Comparison of ENCODE assay signal across 24 cellular contexts in the genomic region with DNA sequence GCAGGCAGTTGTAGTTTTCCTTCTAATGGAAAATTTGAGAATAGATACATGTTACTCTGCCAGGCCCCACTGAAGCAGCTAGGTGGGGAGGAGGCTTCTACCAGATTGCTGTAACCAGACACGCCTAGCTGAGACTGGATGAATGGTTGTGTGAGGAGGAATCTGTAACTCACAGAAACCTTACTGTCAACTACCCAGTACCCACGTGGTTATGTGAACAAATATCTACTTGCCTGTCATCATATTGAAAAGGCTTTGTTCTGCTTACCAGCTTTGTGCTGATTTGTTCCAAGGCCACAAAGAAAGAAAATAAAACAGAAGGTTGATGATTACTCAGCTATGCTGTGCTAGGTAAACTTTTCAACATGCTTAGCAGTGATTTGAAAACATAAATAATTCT.
"Had no signal": no experiment of that assay in that cellular context is flagged by ENCODE, and none has a peak within 500 bp of the region (broad histone marks: within the 10 kb centered on the region; RNA-seq: fewer than 3 reads in every experiment).

No MANE protein-coding gene starts in this region.

- H3K4me1 ChIP-seq: lower lobe of right lung, psoas muscle, stomach, suprapubic skin, tibial nerve had no signal

- ATAC-seq: gastroesophageal sphincter; left lobe of liver; lower lobe of right lung; naive thymus-derived CD4-positive, alpha-beta T cell; psoas muscle; right cardiac atrium; stimulated activated memory B cell treated with anti-CD40 and anti-IgM and Interleukin-4, amounts not matched to agents 10 μg/mL and 1 μg/mL and 100 μg/mL, for 72 hours had no signal

- H3K27me3 ChIP-seq: brain microvascular endothelial cell, gastroesophageal sphincter, stomach, suprapubic skin, tibial nerve had no signal

- H3K9me3 Mint-ChIP-seq: central memory CD8-positive, alpha-beta T cell; neural crest cell had no signal

- H3K36me3 Mint-ChIP-seq: activated naive CD4-positive, alpha-beta T cell treated with anti-CD3 and anti-CD28 coated beads, Interleukin-2, amount 50 U/mL, for 24 hours; naive thymus-derived CD4-positive, alpha-beta T cell; stimulated activated memory B cell treated with anti-CD40 and anti-IgM and Interleukin-4, amounts not matched to agents 10 μg/mL and 1 μg/mL and 100 μg/mL, for 72 hours had no signal

- H3K9me3 ChIP-seq: gastroesophageal sphincter, lower lobe of right lung, psoas muscle, stomach, suprapubic skin had no signal

- DNase-seq: activated gamma-delta T cell treated with Interleukin-2 at 50 U/mL for 16 hours; activated T-cell treated with anti-CD3 and anti-CD28 coated beads, Interleukin-2, amount 50 U/mL, for 1 hour; anterior cingulate cortex; brain microvascular endothelial cell; effector memory CD4-positive, alpha-beta T cell; head of caudate nucleus; islet precursor cell; lower lobe of right lung; naive thymus-derived CD4-positive, alpha-beta T cell; psoas muscle; right cardiac atrium; stimulated activated CD4-positive, alpha-beta T cell treated with anti-CD3 and anti-CD28 coated beads, Interleukin-12 subunit alpha, Interleukin-12 subunit beta, amount 100 ng/mL, for 4 hours; stomach; T-helper 9 cell had no signal

- H3K4me3 ChIP-seq: gastroesophageal sphincter, lower lobe of right lung, psoas muscle, stomach, suprapubic skin, tibial nerve had no signal

- FAIRE-seq: colon, endothelial cell of umbilical vein had no signal

- H3K27me3 Mint-ChIP-seq: activated naive CD4-positive, alpha-beta T cell treated with anti-CD3 and anti-CD28 coated beads, Interleukin-2, amount 50 U/mL, for 24 hours; stimulated activated memory B cell treated with anti-CD40 and anti-IgM and Interleukin-4, amounts not matched to agents 10 μg/mL and 1 μg/mL and 100 μg/mL, for 72 hours had no signal

- H3K36me3 ChIP-seq: brain microvascular endothelial cell, gastroesophageal sphincter, lower lobe of right lung, stomach, suprapubic skin, tibial nerve had no signal

- H3K27ac ChIP-seq: brain microvascular endothelial cell, lower lobe of right lung, psoas muscle, stomach, suprapubic skin, tibial nerve had no signal

- H3K4me3 Mint-ChIP-seq: activated naive CD4-positive, alpha-beta T cell treated with anti-CD3 and anti-CD28 coated beads, Interleukin-2, amount 50 U/mL, for 24 hours; central memory CD8-positive, alpha-beta T cell; naive thymus-derived CD4-positive, alpha-beta T cell; neural crest cell; stimulated activated memory B cell treated with anti-CD40 and anti-IgM and Interleukin-4, amounts not matched to agents 10 μg/mL and 1 μg/mL and 100 μg/mL, for 72 hours had no signal

- H3K4me1 Mint-ChIP-seq: activated naive CD4-positive, alpha-beta T cell treated with anti-CD3 and anti-CD28 coated beads, Interleukin-2, amount 50 U/mL, for 24 hours; central memory CD8-positive, alpha-beta T cell; naive thymus-derived CD4-positive, alpha-beta T cell; stimulated activated memory B cell treated with anti-CD40 and anti-IgM and Interleukin-4, amounts not matched to agents 10 μg/mL and 1 μg/mL and 100 μg/mL, for 72 hours had no signal

- H3K27ac Mint-ChIP-seq: activated naive CD4-positive, alpha-beta T cell treated with anti-CD3 and anti-CD28 coated beads, Interleukin-2, amount 50 U/mL, for 24 hours; naive thymus-derived CD4-positive, alpha-beta T cell; stimulated activated memory B cell treated with anti-CD40 and anti-IgM and Interleukin-4, amounts not matched to agents 10 μg/mL and 1 μg/mL and 100 μg/mL, for 72 hours had no signal
